Comparison of ENCODE assay signal across 10 cellular contexts in the genomic region with DNA sequence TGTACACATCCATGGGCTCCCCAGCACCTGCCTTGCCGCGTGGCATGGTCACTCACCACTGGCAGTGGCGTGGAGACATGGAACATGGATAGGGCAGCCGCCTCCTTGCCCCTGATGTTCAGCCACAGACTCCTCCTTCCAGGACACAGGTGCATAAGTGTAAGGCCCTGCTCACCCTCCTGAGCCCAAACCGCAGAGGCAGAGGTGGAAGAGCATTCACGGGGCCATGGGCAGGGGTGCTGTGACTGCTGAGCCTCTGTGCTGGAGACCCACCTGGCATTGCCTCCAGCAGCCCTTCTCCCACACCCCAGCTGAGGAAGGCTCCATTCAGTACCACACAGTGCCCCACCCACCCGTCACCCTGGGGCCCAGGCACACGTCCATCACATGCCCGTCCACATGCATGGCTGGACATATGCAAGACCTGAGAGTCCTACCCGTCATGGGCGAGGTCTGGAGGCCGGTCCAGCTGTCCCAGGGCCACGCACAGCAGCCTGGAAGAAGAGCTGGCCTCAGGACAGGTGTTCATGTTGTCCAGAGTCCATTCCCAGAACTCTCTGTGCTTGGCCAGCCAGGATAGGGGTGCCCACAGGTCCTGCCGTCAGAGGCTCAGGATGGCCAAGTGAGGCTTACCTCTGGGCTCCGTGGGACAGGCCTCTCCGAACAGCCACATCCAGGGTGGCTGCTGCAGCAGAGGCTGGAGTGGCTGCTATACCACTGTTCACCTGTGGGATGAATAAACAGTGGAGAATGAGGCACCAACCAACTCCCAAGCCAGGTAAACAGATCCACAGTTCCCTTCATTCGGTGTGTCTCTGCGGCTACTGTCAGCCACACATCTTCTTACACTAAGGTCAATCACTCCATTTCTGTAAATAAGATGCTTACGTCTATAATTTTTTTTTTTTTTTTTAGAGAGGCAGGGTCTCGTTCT. TPM values are rescaled to one million over a fixed set of nuclear protein-coding genes. Genes with fewer than 3 reads are reported as not detected.
A peak's percentile ranks its signal among the peaks of the same experiment; 100 is the strongest.
DNase-seq lines count a peak whose midpoint lies in the region; ATAC-seq and TF ChIP-seq lines count a peak whose summit lies in the region.
"Had no signal": no experiment of that assay in that cellular context is flagged by ENCODE, and none has a peak within 500 bp of the region (broad histone marks: within the 10 kb centered on the region; RNA-seq: fewer than 3 reads in every experiment).

No MANE protein-coding gene starts in this region.

- H3K4me1 ChIP-seq in CD8-positive, alpha-beta T cell (ENCODE audit: insufficient read depth, low read length) = peaks cover 60% of the 10 kb centered on the region
- peaks cover 31% of the 10 kb centered on the region for H3K4me1 ChIP-seq in adipocyte (ENCODE audit: control insufficient read depth, insufficient read depth, low read length)

- CTCF ChIA-PET in CD8-positive, alpha-beta T cell (lab: Charles Lee) = interaction anchor here (1.6 to 2.0 kb wide), 2 partner anchors 81 to 96 kb away, joined by 7 read pairs; no protein-coding TSS in a partner anchor

- H3K36me3 Mint-ChIP-seq in CD8-positive, alpha-beta T cell = peaks cover 20% of the 10 kb centered on the region
- peaks cover 18% of the 10 kb centered on the region for H3K36me3 Mint-ChIP-seq in HFFc6 (ENCODE audit: low read depth)
- no peaks in the 10 kb centered on the region for H3K36me3 Mint-ChIP-seq in natural killer cell

- POLR2A ChIA-PET in CD8-positive, alpha-beta T cell (lab: Charles Lee) = no interaction called here

- no peaks in the 10 kb centered on the region for H3K27me3 Mint-ChIP-seq in CD8-positive, alpha-beta T cell (ENCODE audit: low read depth)
- H3K27me3 Mint-ChIP-seq in HFFc6 (ENCODE audit: insufficient read depth) = peaks cover 11% of the 10 kb centered on the region
- H3K27me3 Mint-ChIP-seq in natural killer cell (ENCODE audit: low read depth in 2 of 2) = no peaks in the 10 kb centered on the region

- H3K4me3 ChIP-seq in CD8-positive, alpha-beta T cell (ENCODE audit: low read depth, low read length) = no peak overlapping the region
- H3K4me3 ChIP-seq in adipocyte (ENCODE audit: low read length) = peak overlapping the region; percentile 85

- no peaks in the 10 kb centered on the region for H3K9me3 ChIP-seq in CD8-positive, alpha-beta T cell (ENCODE audit: low read length)
- H3K9me3 ChIP-seq in adipocyte (ENCODE audit: control insufficient read depth, low read length) = no peaks in the 10 kb centered on the region

- no peak overlapping the region for H3K27ac ChIP-seq in CD8-positive, alpha-beta T cell (ENCODE audit: low read depth, low read length)

- H3K9me3 Mint-ChIP-seq in CD8-positive, alpha-beta T cell = no peaks in the 10 kb centered on the region
- H3K9me3 Mint-ChIP-seq in HFFc6 = no peaks in the 10 kb centered on the region; the same call in 1 of the 2 replicates
- no peaks in the 10 kb centered on the region for H3K9me3 Mint-ChIP-seq in natural killer cell

- H3K27me3 ChIP-seq in CD8-positive, alpha-beta T cell (ENCODE audit: insufficient read depth, low read length) = no peaks in the 10 kb centered on the region
- no peaks in the 10 kb centered on the region for H3K27me3 ChIP-seq in adipocyte (replicated peaks; ENCODE audit: control insufficient read depth, insufficient read depth, low read length)

- peaks cover 18% of the 10 kb centered on the region for H3K36me3 ChIP-seq in CD8-positive, alpha-beta T cell (ENCODE audit: insufficient read depth, low read length)
- peaks cover 17% of the 10 kb centered on the region for H3K36me3 ChIP-seq in adipocyte (ENCODE audit: control insufficient read depth, insufficient read depth, low read length, severe bottlenecking)

- H3K4me3 Mint-ChIP-seq in CD8-positive, alpha-beta T cell = peak overlapping the region; percentile 65
- H3K4me3 Mint-ChIP-seq in HFFc6 (peak overlapping the region; percentile 89; the same call in 1 of the 2 replicates), natural killer cell (peak overlapping the region; percentile 53)

- peak overlapping the region; percentile 99 for H3K9ac ChIP-seq in adipocyte (ENCODE audit: low read length)

- peak overlapping the region; percentile 32 for H3K27ac Mint-ChIP-seq in CD8-positive, alpha-beta T cell
- H3K27ac Mint-ChIP-seq in HFFc6 = peak overlapping the region; percentile 85
- H3K27ac Mint-ChIP-seq in natural killer cell = peak overlapping the region; percentile 65 to 98

- DNase-seq in CD8-positive, alpha-beta T cell = no peak
- DNase-seq in HFFc6 (no peak), adipocyte (ENCODE audit: low read depth) (no peak), natural killer cell (no peak), NCI-H1436 (lab: John Stamatoyannopoulos, UW) (no peak), A172 (ENCODE audit: low spot score) (no peak)
- DNase-seq: HCEC 1CT had no signal

- intact Hi-C loops in CD8-positive, alpha-beta T cell (cut with DNase I, micrococcal nuclease) = loop anchor here in 1 of 2 experiments (10.0 kb wide), 1 partner anchor 228 kb away; the partner anchor contains the start of gene SBF1
- intact Hi-C loops in natural killer cell (cut with micrococcal nuclease) = no loop called here

- ATAC-seq in CD8-positive, alpha-beta T cell = no peak
- no peak for ATAC-seq in natural killer cell
- ATAC-seq in GM19467 (IDR thresholded peaks at IDR 0.05; ENCODE audit: unreplicated experiment) = no peak
- no peak for ATAC-seq in GM18861 (IDR thresholded peaks at IDR 0.05; ENCODE audit: unreplicated experiment)
- ATAC-seq: K562 had no signal

- H3K4me1 Mint-ChIP-seq in CD8-positive, alpha-beta T cell (ENCODE audit: low read depth) = peaks cover 48% of the 10 kb centered on the region
- peaks cover 39% of the 10 kb centered on the region for H3K4me1 Mint-ChIP-seq in HFFc6 (ENCODE audit: low read depth)
- H3K4me1 Mint-ChIP-seq in natural killer cell = peaks cover 16 to 36% of the 10 kb centered on the region in 2 donors

- no peak for TF ChIP-seq CTCF in CD8-positive, alpha-beta T cell (IDR thresholded peaks at IDR 0.05)
- TF ChIP-seq CTCF in HFFc6 (IDR thresholded peaks at IDR 0.05) (peak; percentile 50), natural killer cell (IDR thresholded peaks at IDR 0.05) (no peak)

RNA-seq across cellular contexts. Expression of gene TUBGCP6, which starts 1.7 kb away (rescaled TPM):
- total RNA-seq in CD8-positive, alpha-beta T cell = 100 to 1,000 TPM; 121 to 122 TPM
- total RNA-seq in HFFc6 (2021; fragmentation: NEBNext Ultra II Directional; extraction: Animal tissue kit (Norgen Biotek cat#: 25700)) = 10 to 100 TPM; 20.1 to 26.8 (median 21.7) TPM
- total RNA-seq in natural killer cell = 100 to 1,000 TPM; 105 to 126 (median 118) TPM
- total RNA-seq in A172 (2014; rRNA removed; shearing (Covaris generic)) = 8.9 and 10.6 TPM in 2 replicates

RNA-seq across cellular contexts. Expression of gene HDAC10, which starts 4.6 kb away (rescaled TPM):
- total RNA-seq in CD8-positive, alpha-beta T cell = 10 to 100 TPM; 81.8 to 82.6 TPM
- total RNA-seq in HFFc6 (2021; fragmentation: NEBNext Ultra II Directional; extraction: Animal tissue kit (Norgen Biotek cat#: 25700)) = 10 to 100 TPM; 24.2 to 30.9 (median 28.9) TPM
- 100 to 1,000 TPM; 112 to 131 (median 123) TPM for total RNA-seq in natural killer cell
- total RNA-seq in A172 (2014; rRNA removed; shearing (Covaris generic)) = 11.4 and 12.6 TPM in 2 replicates

RNA-seq across cellular contexts. Expression of gene MAPK12, which starts 15.0 kb away (rescaled TPM):
- 1 to 10 TPM; 1.1 to 1.5 TPM for total RNA-seq in CD8-positive, alpha-beta T cell
- 10 to 100 TPM; 31.4 to 39.5 (median 34.1) TPM for total RNA-seq in HFFc6 (2021; fragmentation: NEBNext Ultra II Directional; extraction: Animal tissue kit (Norgen Biotek cat#: 25700))
- 1 to 10 TPM; 2.2 to 2.5 (median 2.4) TPM for total RNA-seq in natural killer cell
- 31.4 and 32.2 TPM in 2 replicates for total RNA-seq in A172 (2014; rRNA removed; shearing (Covaris generic))

RNA-seq across cellular contexts. Expression of gene MAPK11, which starts 23.7 kb away (rescaled TPM):
- total RNA-seq in CD8-positive, alpha-beta T cell = 1 to 10 TPM; 1.9 to 2.1 TPM
- 10 to 100 TPM in 1 of 6 experiments, 1 to 10 TPM in 5; 6.0 to 10.2 (median 7.8) TPM for total RNA-seq in HFFc6 (2021; fragmentation: NEBNext Ultra II Directional; extraction: Animal tissue kit (Norgen Biotek cat#: 25700))
- total RNA-seq in natural killer cell = 1 to 10 TPM; 2.2 to 3.1 (median 2.2) TPM
- total RNA-seq in A172 (2014; rRNA removed; shearing (Covaris generic)) = 13.4 and 15.4 TPM in 2 replicates

RNA-seq across cellular contexts. Expression of gene SELENOO, which starts 45.7 kb away (rescaled TPM):
- 10 to 100 TPM; 32.7 to 34.6 TPM for total RNA-seq in CD8-positive, alpha-beta T cell
- 10 to 100 TPM; 14.4 to 18.0 (median 16.0) TPM for total RNA-seq in HFFc6 (2021; fragmentation: NEBNext Ultra II Directional; extraction: Animal tissue kit (Norgen Biotek cat#: 25700))
- 10 to 100 TPM; 37.3 to 45.2 (median 37.6) TPM for total RNA-seq in natural killer cell
- 8.0 and 9.5 TPM in 2 replicates for total RNA-seq in A172 (2014; rRNA removed; shearing (Covaris generic))

Comparison
In these comparisons a context has a peak if more than half of its experiments do, and no peak if none do; other contexts are left out.
1. H3K27ac Mint-ChIP-seq: peak in every context shown above with its lines; median percentile 85 in HFFc6; 82 in natural killer cell; 32 in CD8-positive, alpha-beta T cell.